ENCODE assay signal across 27 cellular contexts in the genomic region with DNA sequence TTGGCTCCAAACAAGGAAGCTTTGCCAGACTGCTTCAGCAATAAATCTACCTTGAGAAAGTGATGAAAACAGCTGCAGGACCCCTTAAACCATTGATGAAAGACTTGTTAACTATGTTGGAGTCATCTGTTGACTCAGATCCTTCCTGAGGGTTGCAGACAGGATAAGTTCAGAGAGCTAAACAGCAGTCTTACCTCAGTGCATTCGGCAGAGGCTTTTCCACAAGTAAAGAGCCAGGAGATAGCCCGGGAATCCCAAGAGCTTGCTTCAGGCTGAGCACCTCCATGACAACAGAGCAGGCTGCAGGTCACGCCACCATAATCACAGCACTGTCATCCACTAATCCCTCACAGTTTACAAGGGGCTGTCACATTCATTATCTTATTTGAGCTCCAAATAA. TPM values are rescaled to one million over a fixed set of nuclear protein-coding genes. Genes with fewer than 3 reads are reported as not detected.
DNase-seq lines count a peak whose midpoint lies in the region; ATAC-seq, FAIRE-seq and TF ChIP-seq lines count a peak whose summit lies in the region.
"Had no signal": no experiment of that assay in that cellular context is flagged by ENCODE, and none has a peak within 500 bp of the region (broad histone marks: within the 10 kb centered on the region; RNA-seq: fewer than 3 reads in every experiment).

No MANE protein-coding gene starts in this region.

- TF ChIP-seq CTCF in AG10803 (conservative IDR thresholded peaks at IDR 0.05; ENCODE audit: low read length): no peak
- no peak for TF ChIP-seq CTCF in IMR-90 (conservative IDR thresholded peaks at IDR 0.05; ENCODE audit: low read depth, low read length)
- TF ChIP-seq CTCF in endothelial cell of umbilical vein (IDR thresholded peaks at IDR 0.05; ENCODE audit: extremely low read depth in 1 of 2, insufficient read depth in 1 of 2, low read depth in 1 of 2, low read length in 2 of 2): no peak
- no peak for TF ChIP-seq CTCF in upper lobe of right lung (IDR thresholded peaks at IDR 0.05)
- no peak for TF ChIP-seq CTCF in breast epithelium (IDR thresholded peaks at IDR 0.05)
- TF ChIP-seq CTCF in colonic mucosa (IDR thresholded peaks at IDR 0.05): no peak

- H3K4me1 ChIP-seq in IMR-90 (ENCODE audit: control insufficient read depth, insufficient read depth, low read length) (peaks cover 2% of the 10 kb centered on the region; the same call in 1 of the 2 replicates), endothelial cell of umbilical vein (ENCODE audit: control insufficient read depth, extremely low read depth, insufficient read depth, low read length) (no peaks in the 10 kb centered on the region), mesenchymal stem cell (ENCODE audit: control insufficient read depth, insufficient read depth, low read depth, low read length) (peaks cover 1% of the 10 kb centered on the region), upper lobe of right lung (no peaks in the 10 kb centered on the region), breast epithelium (no peaks in the 10 kb centered on the region), colonic mucosa (no peaks in the 10 kb centered on the region)
- H3K4me1 ChIP-seq: adrenal gland, Caco-2, HAP-1 had no signal

- H3K23ac ChIP-seq in IMR-90 (ENCODE audit: low read depth, low read length): peak overlapping the region; percentile 49; the same call in 1 of the 2 replicates
- no peak overlapping the region for H3K23ac ChIP-seq in mesenchymal stem cell (ENCODE audit: low read length in 2 of 2)

- peak overlapping the region; percentile 33 for H2AK9ac ChIP-seq in IMR-90 (replicated peaks; ENCODE audit: low read depth, low read length, poor library complexity)

- H2AK5ac ChIP-seq in IMR-90 (ENCODE audit: low read depth, low read length): no peak overlapping the region
- no peak overlapping the region for H2AK5ac ChIP-seq in mesenchymal stem cell (ENCODE audit: low read length, severe bottlenecking)

- no peak overlapping the region for H3K4me3 ChIP-seq in AG10803 (ENCODE audit: low read length)
- H3K4me3 ChIP-seq in IMR-90 (ENCODE audit: insufficient read depth, low read depth, low read length): no peak overlapping the region
- no peak overlapping the region for H3K4me3 ChIP-seq in endothelial cell of umbilical vein (replicated peaks in 1 of 3; ENCODE audit: insufficient read depth in 1 of 3, low read depth in 1 of 3, low read length in 3 of 3)
- no peak overlapping the region for H3K4me3 ChIP-seq in mesenchymal stem cell (ENCODE audit: insufficient read depth in 1 of 2, low read depth in 1 of 2, low read length in 2 of 2)
- no peak overlapping the region for H3K4me3 ChIP-seq in upper lobe of right lung
- no peak overlapping the region for H3K4me3 ChIP-seq in breast epithelium
- no peak overlapping the region for H3K4me3 ChIP-seq in colonic mucosa
- H3K4me3 ChIP-seq: adrenal gland, BLaER1, gastroesophageal sphincter, HAP-1, ovary had no signal

- H3K27ac ChIP-seq in IMR-90 (ENCODE audit: insufficient read depth, low read length) (no peak overlapping the region), endothelial cell of umbilical vein (ENCODE audit: insufficient read depth, low read depth, low read length) (no peak overlapping the region), mesenchymal stem cell (ENCODE audit: low read length, poor library complexity, severe bottlenecking) (no peak overlapping the region), upper lobe of right lung (no peak overlapping the region), breast epithelium (no peak overlapping the region), colonic mucosa (no peak overlapping the region)
- H3K27ac ChIP-seq: adrenal gland, BLaER1, epithelial cell of prostate, gastroesophageal sphincter, ovary had no signal

- H3K4me2 ChIP-seq in IMR-90 (ENCODE audit: low read depth, low read length) (no peak overlapping the region), endothelial cell of umbilical vein (ENCODE audit: insufficient read depth, low read length) (no peak overlapping the region), mesenchymal stem cell (ENCODE audit: low read length, poor library complexity, severe bottlenecking) (no peak overlapping the region)
- H3K4me2 ChIP-seq: BLaER1 had no signal

- dilution Hi-C loops in IMR-90 (cut with HindIII; ENCODE audit: low sequenced_read_pairs, unreplicated experiment): no loop called here
- dilution Hi-C loops in endothelial cell of umbilical vein (cut with MboI; ENCODE audit: extremely low pct_ligation_motif_present, low sequenced_read_pairs): no loop called here

- FAIRE-seq in endothelial cell of umbilical vein (lab: Jason Lieb, UNC): no peak
- FAIRE-seq: A204.1, bronchial epithelial cell had no signal

- H4K5ac ChIP-seq in IMR-90 (ENCODE audit: low read depth, low read length): no peak overlapping the region

- no CpG with 5 or more reads among the region's 3 CpGs for WGBS in IMR-90 (ENCODE audit: extremely low coverage in 2 of 2, insufficient read length in 1 of 2), 2 experiments
- WGBS in mesenchymal stem cell: 44% methylated on average over 3 of the region's 3 CpGs

- H3K9me3 ChIP-seq in IMR-90 (ENCODE audit: control insufficient read depth, insufficient read depth, low read length): no peaks in the 10 kb centered on the region
- H3K9me3 ChIP-seq in endothelial cell of umbilical vein (replicated peaks; ENCODE audit: control insufficient read depth, insufficient read depth, low read length): no peaks in the 10 kb centered on the region
- H3K9me3 ChIP-seq in mesenchymal stem cell (ENCODE audit: control insufficient read depth, low read length): no peaks in the 10 kb centered on the region
- H3K9me3 ChIP-seq in upper lobe of right lung: no peaks in the 10 kb centered on the region
- H3K9me3 ChIP-seq in breast epithelium: no peaks in the 10 kb centered on the region
- no peaks in the 10 kb centered on the region for H3K9me3 ChIP-seq in colonic mucosa
- H3K9me3 ChIP-seq: adrenal gland, BLaER1, Caco-2, gastroesophageal sphincter, HAP-1, ovary had no signal

- DNase-seq in AG10803 (ENCODE audit: low read depth): peak; percentile 49
- peak; percentile 88 for DNase-seq in IMR-90
- peak; percentile 18 for DNase-seq in endothelial cell of umbilical vein (ENCODE audit: low read depth, low spot score)
- peak; percentile 65 for DNase-seq in mesenchymal stem cell
- DNase-seq in upper lobe of right lung: no peak
- DNase-seq in breast epithelium (ENCODE audit: low spot score in 2 of 2): no peak
- DNase-seq in colonic mucosa: no peak
- DNase-seq: activated CD4-positive, alpha-beta T cell treated with anti-CD3 and anti-CD28 coated beads for 1 hour; activated CD8-positive, alpha-beta T cell treated with anti-CD3 and anti-CD28 coated beads, Interleukin-2, amount 10 ng/mL, durations not matched to agents 7 days and 5 days; activated T-cell treated with anti-CD3 and anti-CD28 coated beads, Interleukin-2, amount 50 U/mL, for 1 hour; adrenal gland; Caco-2; kidney glomerular epithelial cell; naive thymus-derived CD4-positive, alpha-beta T cell; NCI-H187; ovary; right cardiac atrium; Right ventricle myocardium superior; trophoblast cell had no signal

- CTCF ChIA-PET in IMR-90 (lab: Yijun Ruan, JAX) (interaction anchor here (0.6 kb wide), 1 partner anchor 241 kb away, joined by 9 read pairs; no protein-coding TSS in a partner anchor), endothelial cell of umbilical vein (lab: Charles Lee) (interaction anchor here (0.6 kb wide), 1 partner anchor 145 kb away, joined by 3 read pairs; no protein-coding TSS in a partner anchor)

- no TSS peak for BruUV-seq in IMR-90 (replicated peaks; lab: Mats Ljungman, UMichigan)
- no TSS peak for BruUV-seq in endothelial cell of umbilical vein (replicated peaks; lab: Mats Ljungman, UMichigan)

- H3K9ac ChIP-seq in IMR-90 (ENCODE audit: low read depth, low read length): no peak overlapping the region
- no peak overlapping the region for H3K9ac ChIP-seq in endothelial cell of umbilical vein (replicated peaks; ENCODE audit: extremely low read depth, insufficient read depth, low read length)
- no peak overlapping the region for H3K9ac ChIP-seq in mesenchymal stem cell (ENCODE audit: low read length)
- H3K9ac ChIP-seq in colonic mucosa (ENCODE audit: low read depth in 2 of 2, low read length in 2 of 2): no peak overlapping the region
- H3K9ac ChIP-seq: BLaER1 had no signal

- 0 out of 2 replicates have a peak overlapping the region, but pooled peaks have one; percentile 14 for H2BK20ac ChIP-seq in IMR-90 (ENCODE audit: low read depth, low read length)

- POLR2A ChIA-PET in IMR-90 (lab: Charles Lee; ENCODE audit: unreplicated experiment) (no interaction called here), endothelial cell of umbilical vein (lab: Charles Lee) (no interaction called here)

- in situ Hi-C loops in IMR-90 (cut with MboI; ENCODE audit: low sequenced_read_pairs): no loop called here

- H4K91ac ChIP-seq in IMR-90 (ENCODE audit: insufficient read depth, low read depth, low read length) (no peak overlapping the region), mesenchymal stem cell (ENCODE audit: low read length) (no peak overlapping the region)

- H2BK120ac ChIP-seq in IMR-90 (ENCODE audit: low read depth, low read length) (peak overlapping the region; percentile 27; the same call in 1 of the 2 replicates), mesenchymal stem cell (ENCODE audit: low read depth, low read length) (no peak overlapping the region)

- no peak for TF ChIP-seq POLR2A in IMR-90 (IDR thresholded peaks at IDR 0.05; ENCODE audit: low read depth, low read length)
- no peak for TF ChIP-seq POLR2A in endothelial cell of umbilical vein (IDR thresholded peaks at IDR 0.05; ENCODE audit: low read depth, low read length)
- no peak for TF ChIP-seq POLR2A in breast epithelium (IDR thresholded peaks at IDR 0.05)

- no peaks in the 10 kb centered on the region for H3K79me1 ChIP-seq in IMR-90 (ENCODE audit: low read depth in 1 of 2, low read length in 2 of 2)
- H3K79me1 ChIP-seq in mesenchymal stem cell (replicated peaks; ENCODE audit: low read length, poor library complexity, severe bottlenecking): no peaks in the 10 kb centered on the region

- 0 out of 2 replicates have a peak overlapping the region, but pooled peaks have one; percentile 3 for H3K4ac ChIP-seq in IMR-90 (ENCODE audit: low read depth, low read length)
- H3K4ac ChIP-seq in mesenchymal stem cell (ENCODE audit: low read depth in 1 of 2, low read length in 2 of 2): peak overlapping the region in 1 of 2 experiments; percentile 21

- no peaks in the 10 kb centered on the region for H3K79me2 ChIP-seq in endothelial cell of umbilical vein (ENCODE audit: control insufficient read depth, insufficient read depth, low read length)

- H3K14ac ChIP-seq in IMR-90 (replicated peaks; ENCODE audit: low read depth, low read length) (peak overlapping the region; percentile 31; the same call in 1 of the 2 replicates), mesenchymal stem cell (ENCODE audit: low read length in 2 of 2) (no peak overlapping the region)

- H4K20me1 ChIP-seq in IMR-90 (ENCODE audit: insufficient read depth, low read length) (no peaks in the 10 kb centered on the region), endothelial cell of umbilical vein (replicated peaks; ENCODE audit: control insufficient read depth, extremely low read depth, insufficient read depth, low read length) (no peaks in the 10 kb centered on the region)
- H4K20me1 ChIP-seq: BLaER1 had no signal

- no peaks in the 10 kb centered on the region for H3K36me3 ChIP-seq in IMR-90 (ENCODE audit: control insufficient read depth, insufficient read depth, low read length)
- H3K36me3 ChIP-seq in endothelial cell of umbilical vein (ENCODE audit: control insufficient read depth in 2 of 2, extremely low read depth in 1 of 2, insufficient read depth in 2 of 2, low read length in 2 of 2): no peaks in the 10 kb centered on the region
- no peaks in the 10 kb centered on the region for H3K36me3 ChIP-seq in mesenchymal stem cell (ENCODE audit: control insufficient read depth in 1 of 2, insufficient read depth in 2 of 2, low read depth in 1 of 2, low read length in 2 of 2)
- no peaks in the 10 kb centered on the region for H3K36me3 ChIP-seq in upper lobe of right lung
- H3K36me3 ChIP-seq in breast epithelium: no peaks in the 10 kb centered on the region
- H3K36me3 ChIP-seq in colonic mucosa: no peaks in the 10 kb centered on the region
- H3K36me3 ChIP-seq: adrenal gland, BLaER1, gastroesophageal sphincter, HAP-1, ovary had no signal

- no peak overlapping the region for H2BK12ac ChIP-seq in mesenchymal stem cell (ENCODE audit: low read length in 2 of 2)

- ATAC-seq in IMR-90 (ENCODE audit: low read depth): peak; percentile 48
- no peak for ATAC-seq in upper lobe of right lung
- ATAC-seq in GM21737 (IDR thresholded peaks at IDR 0.05; ENCODE audit: unreplicated experiment): no peak
- ATAC-seq: activated CD8-positive, alpha-beta T cell treated with anti-CD3 and anti-CD28 coated beads, Interleukin-2, amount 10 ng/mL, durations not matched to agents 7 days and 5 days; gastroesophageal sphincter; naive thymus-derived CD4-positive, alpha-beta T cell; right cardiac atrium had no signal

- 0 out of 2 replicates have a peak, but pooled peaks cover 7% of the 10 kb centered on the region for H3K9me1 ChIP-seq in IMR-90 (ENCODE audit: insufficient read depth, low read length)
- H3K9me1 ChIP-seq in endothelial cell of umbilical vein (replicated peaks; ENCODE audit: control insufficient read depth, extremely low read depth, insufficient read depth, low read length): no peaks in the 10 kb centered on the region

- intact Hi-C loops in IMR-90 (cut with micrococcal nuclease) (no loop called here), endothelial cell of umbilical vein (cut with micrococcal nuclease) (no loop called here), upper lobe of right lung (cut with DNase I) (no loop called here), breast epithelium (cut with DNase I; ENCODE audit: low total_unique reads) (no loop called here), colonic mucosa (cut with DNase I) (no loop called here)

- H3K27me3 ChIP-seq in IMR-90 (ENCODE audit: control insufficient read depth, insufficient read depth, low read length) (no peaks in the 10 kb centered on the region), endothelial cell of umbilical vein (ENCODE audit: control insufficient read depth in 2 of 2, insufficient read depth in 2 of 2, low read length in 2 of 2) (peaks cover 8% of the 10 kb centered on the region in 2 experiments), mesenchymal stem cell (ENCODE audit: control insufficient read depth in 1 of 2, insufficient read depth in 1 of 2, low read length in 2 of 2) (peaks cover 0 to 24% of the 10 kb centered on the region in 2 experiments), upper lobe of right lung (no peaks in the 10 kb centered on the region), breast epithelium (no peaks in the 10 kb centered on the region), colonic mucosa (no peaks in the 10 kb centered on the region)
- H3K27me3 ChIP-seq: adrenal gland, BLaER1, gastroesophageal sphincter, ovary had no signal

- H3K18ac ChIP-seq in IMR-90 (ENCODE audit: low read depth, low read length) (no peak overlapping the region), mesenchymal stem cell (ENCODE audit: low read depth in 1 of 2, low read length in 2 of 2) (peak overlapping the region in 1 of 2 experiments; percentile 50)

- H4K8ac ChIP-seq in IMR-90 (ENCODE audit: low read depth in 2 of 2, low read length in 2 of 2) (peak overlapping the region in 1 of 2 experiments; percentile 56; a peak in 1 of 4 replicates), mesenchymal stem cell (ENCODE audit: low read length) (no peak overlapping the region)

- H3K56ac ChIP-seq in IMR-90 (ENCODE audit: extremely low read depth, insufficient read depth, low read length): no peak overlapping the region

- TF ChIP-seq RAD21 in IMR-90 (IDR thresholded peaks at IDR 0.05; ENCODE audit: low read length): no peak

- H2BK5ac ChIP-seq in IMR-90 (ENCODE audit: low read depth, low read length, poor library complexity, severe bottlenecking): no peak overlapping the region
- no peak overlapping the region for H2BK5ac ChIP-seq in mesenchymal stem cell (ENCODE audit: low read depth, low read length, poor library complexity, severe bottlenecking)

- no peak overlapping the region; the same call in 2 of the 3 replicates for H2BK15ac ChIP-seq in IMR-90 (ENCODE audit: low read depth, low read length)
- no peak overlapping the region for H2BK15ac ChIP-seq in mesenchymal stem cell (ENCODE audit: low read depth, poor library complexity, severe bottlenecking)

- H2AFZ ChIP-seq in IMR-90 (replicated peaks; ENCODE audit: low read length, poor library complexity) (no peak overlapping the region), endothelial cell of umbilical vein (ENCODE audit: low read depth, low read length) (no peak overlapping the region), mesenchymal stem cell (ENCODE audit: low read depth, low read length) (no peak overlapping the region)

RNA-seq across cellular contexts. Expression of a gene that starts 23.7 kb away (rescaled TPM):
- total RNA-seq in IMR-90 (2012; rRNA removed) (under 0.01 TPM in 2 replicates), endothelial cell of umbilical vein (not detected in 2 replicates), upper lobe of right lung (not detected), breast epithelium (not detected), colonic mucosa (not detected)
- polyA plus RNA-seq in IMR-90 (2012; rRNA removed) (0.04 and 0.09 TPM in 2 replicates), endothelial cell of umbilical vein (not detected in 2 replicates)
- 0.04 and 0.05 TPM in 2 replicates for polyA plus RNA-seq in IMR-90 (2012; cell fraction: cytosol; rRNA removed)
- 0.61 and 1.0 TPM in 2 replicates for polyA plus RNA-seq in IMR-90 (2012; cell fraction: nucleus; rRNA removed; ENCODE audit: low replicate concordance)
- polyA plus RNA-seq in endothelial cell of umbilical vein (2011; cell fraction: cytosol; rRNA removed): not detected in 2 replicates
- not detected in 2 replicates for polyA plus RNA-seq in endothelial cell of umbilical vein (2011; cell fraction: nucleus; rRNA removed)
- polyA plus RNA-seq in endothelial cell of umbilical vein (2012): not detected in 2 replicates
- polyA minus RNA-seq in endothelial cell of umbilical vein: not detected in 2 replicates
- polyA minus RNA-seq in endothelial cell of umbilical vein (2011; cell fraction: cytosol; rRNA and poly(A)+ RNA removed): not detected
- polyA minus RNA-seq in endothelial cell of umbilical vein (2011; cell fraction: nucleus; rRNA and poly(A)+ RNA removed): not detected in 2 replicates
- polyA plus RNA-seq in mesenchymal stem cell (2013, experiment 1 of 2): 0.07 TPM
- polyA plus RNA-seq in mesenchymal stem cell (2013, experiment 2 of 2): 0.04 TPM
- total RNA-seq: activated CD8-positive, alpha-beta T cell treated with anti-CD3 and anti-CD28 coated beads, Interleukin-2, amount 10 ng/mL, durations not matched to agents 7 days and 5 days; adrenal gland; bronchial epithelial cell; Daoy; gastroesophageal sphincter; naive thymus-derived CD4-positive, alpha-beta T cell; right cardiac atrium; Right ventricle myocardium superior had no signal
- polyA plus RNA-seq: naive thymus-derived CD4-positive, alpha-beta T cell; right cardiac atrium had no signal

Comparison
In these comparisons a context has a peak if more than half of its experiments do, and no peak if none do; other contexts are left out.
1. DNase-seq: peak in AG10803 (single experiment), IMR-90 (single experiment), endothelial cell of umbilical vein (single experiment) and mesenchymal stem cell (single experiment); none in upper lobe of right lung (single experiment), breast epithelium (0 of 2) and colonic mucosa (single experiment).